ENCODE assay signal across 1 cellular context in genomic region chr16:20897897-20898296, GRCh38.
A peak's percentile ranks its signal among the peaks of the same experiment; 100 is the strongest.
TF ChIP-seq lines count a peak whose summit lies in the region.

No MANE protein-coding gene starts in this region.

TF ChIP-seq in HepG2, 621 proteins besides CTCF, POLR2A, EP300 and RAD21:
- TF ChIP-seq CBX5 (CRISPR knock-in tag; IDR thresholded peaks at IDR 0.05; ENCODE audit: borderline replicate concordance): no peak
- 0 out of 2 replicates have a peak, but pooled peaks have one; percentile 29 for TF ChIP-seq FLYWCH1 (CRISPR knock-in tag; IDR thresholded peaks at IDR 0.05)
